Comparison of ENCODE assay signal across 1 cellular context in genomic region chr12:124562018-124562795, GRCh38.
TF ChIP-seq lines count a peak whose summit lies in the region.

No MANE protein-coding gene starts in this region.

TF ChIP-seq in GM23338, 12 proteins besides CTCF, POLR2A, EP300 and RAD21:
- TF ChIP-seq, protein P1, sequence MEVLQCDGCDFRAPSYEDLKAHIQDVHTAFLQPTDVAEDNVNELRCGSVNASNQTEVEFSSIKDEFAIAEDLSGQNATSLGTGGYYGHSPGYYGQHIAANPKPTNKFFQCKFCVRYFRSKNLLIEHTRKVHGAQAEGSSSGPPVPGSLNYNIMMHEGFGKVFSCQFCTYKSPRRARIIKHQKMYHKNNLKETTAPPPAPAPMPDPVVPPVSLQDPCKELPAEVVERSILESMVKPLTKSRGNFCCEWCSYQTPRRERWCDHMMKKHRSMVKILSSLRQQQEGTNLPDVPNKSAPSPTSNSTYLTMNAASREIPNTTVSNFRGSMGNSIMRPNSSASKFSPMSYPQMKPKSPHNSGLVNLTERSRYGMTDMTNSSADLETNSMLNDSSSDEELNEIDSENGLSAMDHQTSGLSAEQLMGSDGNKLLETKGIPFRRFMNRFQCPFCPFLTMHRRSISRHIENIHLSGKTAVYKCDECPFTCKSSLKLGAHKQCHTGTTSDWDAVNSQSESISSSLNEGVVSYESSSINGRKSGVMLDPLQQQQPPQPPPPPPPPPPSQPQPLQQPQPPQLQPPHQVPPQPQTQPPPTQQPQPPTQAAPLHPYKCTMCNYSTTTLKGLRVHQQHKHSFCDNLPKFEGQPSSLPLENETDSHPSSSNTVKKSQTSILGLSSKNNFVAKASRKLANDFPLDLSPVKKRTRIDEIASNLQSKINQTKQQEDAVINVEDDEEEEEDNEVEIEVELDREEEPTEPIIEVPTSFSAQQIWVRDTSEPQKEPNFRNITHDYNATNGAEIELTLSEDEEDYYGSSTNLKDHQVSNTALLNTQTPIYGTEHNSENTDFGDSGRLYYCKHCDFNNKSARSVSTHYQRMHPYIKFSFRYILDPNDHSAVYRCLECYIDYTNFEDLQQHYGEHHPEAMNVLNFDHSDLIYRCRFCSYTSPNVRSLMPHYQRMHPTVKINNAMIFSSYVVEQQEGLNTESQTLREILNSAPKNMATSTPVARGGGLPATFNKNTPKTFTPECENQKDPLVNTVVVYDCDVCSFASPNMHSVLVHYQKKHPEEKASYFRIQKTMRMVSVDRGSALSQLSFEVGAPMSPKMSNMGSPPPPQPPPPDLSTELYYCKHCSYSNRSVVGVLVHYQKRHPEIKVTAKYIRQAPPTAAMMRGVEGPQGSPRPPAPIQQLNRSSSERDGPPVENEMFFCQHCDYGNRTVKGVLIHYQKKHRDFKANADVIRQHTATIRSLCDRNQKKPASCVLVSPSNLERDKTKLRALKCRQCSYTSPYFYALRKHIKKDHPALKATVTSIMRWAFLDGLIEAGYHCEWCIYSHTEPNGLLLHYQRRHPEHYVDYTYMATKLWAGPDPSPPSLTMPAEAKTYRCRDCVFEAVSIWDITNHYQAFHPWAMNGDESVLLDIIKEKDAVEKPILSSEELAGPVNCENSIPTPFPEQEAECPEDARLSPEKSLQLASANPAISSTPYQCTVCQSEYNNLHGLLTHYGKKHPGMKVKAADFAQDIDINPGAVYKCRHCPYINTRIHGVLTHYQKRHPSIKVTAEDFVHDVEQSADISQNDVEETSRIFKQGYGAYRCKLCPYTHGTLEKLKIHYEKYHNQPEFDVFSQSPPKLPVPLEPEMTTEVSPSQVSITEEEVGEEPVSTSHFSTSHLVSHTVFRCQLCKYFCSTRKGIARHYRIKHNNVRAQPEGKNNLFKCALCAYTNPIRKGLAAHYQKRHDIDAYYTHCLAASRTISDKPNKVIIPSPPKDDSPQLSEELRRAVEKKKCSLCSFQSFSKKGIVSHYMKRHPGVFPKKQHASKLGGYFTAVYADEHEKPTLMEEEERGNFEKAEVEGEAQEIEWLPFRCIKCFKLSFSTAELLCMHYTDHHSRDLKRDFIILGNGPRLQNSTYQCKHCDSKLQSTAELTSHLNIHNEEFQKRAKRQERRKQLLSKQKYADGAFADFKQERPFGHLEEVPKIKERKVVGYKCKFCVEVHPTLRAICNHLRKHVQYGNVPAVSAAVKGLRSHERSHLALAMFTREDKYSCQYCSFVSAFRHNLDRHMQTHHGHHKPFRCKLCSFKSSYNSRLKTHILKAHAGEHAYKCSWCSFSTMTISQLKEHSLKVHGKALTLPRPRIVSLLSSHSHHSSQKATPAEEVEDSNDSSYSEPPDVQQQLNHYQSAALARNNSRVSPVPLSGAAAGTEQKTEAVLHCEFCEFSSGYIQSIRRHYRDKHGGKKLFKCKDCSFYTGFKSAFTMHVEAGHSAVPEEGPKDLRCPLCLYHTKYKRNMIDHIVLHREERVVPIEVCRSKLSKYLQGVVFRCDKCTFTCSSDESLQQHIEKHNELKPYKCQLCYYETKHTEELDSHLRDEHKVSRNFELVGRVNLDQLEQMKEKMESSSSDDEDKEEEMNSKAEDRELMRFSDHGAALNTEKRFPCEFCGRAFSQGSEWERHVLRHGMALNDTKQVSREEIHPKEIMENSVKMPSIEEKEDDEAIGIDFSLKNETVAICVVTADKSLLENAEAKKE (CRISPR knock-in tag; IDR thresholded peaks at IDR 0.05): no peak
- TF ChIP-seq CREB1 (CRISPR knock-in tag; IDR thresholded peaks at IDR 0.05; ENCODE audit: low read depth) (no peak), EZH2 (IDR thresholded peaks at IDR 0.05; ENCODE audit: low read depth, unreplicated experiment) (no peak), JUNB (IDR thresholded peaks at IDR 0.05; ENCODE audit: unreplicated experiment) (no peak), EZH2phosphoT487 (IDR thresholded peaks at IDR 0.05; ENCODE audit: unreplicated experiment) (no peak), ETS1 (IDR thresholded peaks at IDR 0.05) (no peak), POLR2AphosphoS5 (IDR thresholded peaks at IDR 0.05; ENCODE audit: low read depth) (no peak), STAT1 (IDR thresholded peaks at IDR 0.05; ENCODE audit: unreplicated experiment) (no peak), NANOG (IDR thresholded peaks at IDR 0.05; ENCODE audit: borderline replicate concordance) (no peak), ZNF114 (CRISPR knock-in tag; IDR thresholded peaks at IDR 0.05) (no peak), ZNF331 (CRISPR knock-in tag; IDR thresholded peaks at IDR 0.05; ENCODE audit: low read depth) (no peak)
- TF ChIP-seq, protein P2, sequence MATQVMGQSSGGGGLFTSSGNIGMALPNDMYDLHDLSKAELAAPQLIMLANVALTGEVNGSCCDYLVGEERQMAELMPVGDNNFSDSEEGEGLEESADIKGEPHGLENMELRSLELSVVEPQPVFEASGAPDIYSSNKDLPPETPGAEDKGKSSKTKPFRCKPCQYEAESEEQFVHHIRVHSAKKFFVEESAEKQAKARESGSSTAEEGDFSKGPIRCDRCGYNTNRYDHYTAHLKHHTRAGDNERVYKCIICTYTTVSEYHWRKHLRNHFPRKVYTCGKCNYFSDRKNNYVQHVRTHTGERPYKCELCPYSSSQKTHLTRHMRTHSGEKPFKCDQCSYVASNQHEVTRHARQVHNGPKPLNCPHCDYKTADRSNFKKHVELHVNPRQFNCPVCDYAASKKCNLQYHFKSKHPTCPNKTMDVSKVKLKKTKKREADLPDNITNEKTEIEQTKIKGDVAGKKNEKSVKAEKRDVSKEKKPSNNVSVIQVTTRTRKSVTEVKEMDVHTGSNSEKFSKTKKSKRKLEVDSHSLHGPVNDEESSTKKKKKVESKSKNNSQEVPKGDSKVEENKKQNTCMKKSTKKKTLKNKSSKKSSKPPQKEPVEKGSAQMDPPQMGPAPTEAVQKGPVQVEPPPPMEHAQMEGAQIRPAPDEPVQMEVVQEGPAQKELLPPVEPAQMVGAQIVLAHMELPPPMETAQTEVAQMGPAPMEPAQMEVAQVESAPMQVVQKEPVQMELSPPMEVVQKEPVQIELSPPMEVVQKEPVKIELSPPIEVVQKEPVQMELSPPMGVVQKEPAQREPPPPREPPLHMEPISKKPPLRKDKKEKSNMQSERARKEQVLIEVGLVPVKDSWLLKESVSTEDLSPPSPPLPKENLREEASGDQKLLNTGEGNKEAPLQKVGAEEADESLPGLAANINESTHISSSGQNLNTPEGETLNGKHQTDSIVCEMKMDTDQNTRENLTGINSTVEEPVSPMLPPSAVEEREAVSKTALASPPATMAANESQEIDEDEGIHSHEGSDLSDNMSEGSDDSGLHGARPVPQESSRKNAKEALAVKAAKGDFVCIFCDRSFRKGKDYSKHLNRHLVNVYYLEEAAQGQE (IDR thresholded peaks at IDR 0.05; ENCODE audit: unreplicated experiment): no peak
